ENCODE assay signal across 16 cellular contexts in genomic region chr2:191303349-191304005, GRCh38. TPM values are rescaled to one million over a fixed set of nuclear protein-coding genes. Genes with fewer than 3 reads are reported as not detected.
DNase-seq lines count a peak whose midpoint lies in the region; ATAC-seq and TF ChIP-seq lines count a peak whose summit lies in the region.
"Had no signal": no experiment of that assay in that cellular context is flagged by ENCODE, and none has a peak within 500 bp of the region (broad histone marks: within the 10 kb centered on the region; RNA-seq: fewer than 3 reads in every experiment).

No MANE protein-coding gene starts in this region.

- no peaks in the 10 kb centered on the region for H3K9me3 Mint-ChIP-seq in stimulated activated effector memory CD8-positive, alpha-beta T cell treated with anti-CD3 and anti-CD28 coated beads, Interleukin-12 subunit alpha, Interleukin-12 subunit beta, amount 100 ng/mL, for 72 hours
- H3K9me3 Mint-ChIP-seq: activated CD4-positive, alpha-beta memory T cell treated with anti-CD3 and anti-CD28 coated beads for 36 hours; neural progenitor cell had no signal

- H3K4me3 ChIP-seq in IMR-90 (ENCODE audit: insufficient read depth, low read depth, low read length): no peak overlapping the region
- H3K4me3 ChIP-seq in fibroblast of lung (replicated peaks in 1 of 4; ENCODE audit: control extremely low read depth in 1 of 4, insufficient read depth in 1 of 4, low read depth in 3 of 4, low read length in 4 of 4): no peak overlapping the region
- H3K4me3 ChIP-seq in parathyroid adenoma (ENCODE audit: low read depth, low read length): no peak overlapping the region
- H3K4me3 ChIP-seq: neural progenitor cell, skin epidermis had no signal

- H3K4me1 ChIP-seq in IMR-90 (ENCODE audit: control insufficient read depth, insufficient read depth, low read length) (peaks cover 40% of the 10 kb centered on the region), fibroblast of lung (ENCODE audit: control insufficient read depth, extremely low read depth, insufficient read depth, low read length) (peaks cover 31% of the 10 kb centered on the region), parathyroid adenoma (peaks cover 8% of the 10 kb centered on the region)

- peak overlapping the region; percentile 90 for H3K18ac ChIP-seq in IMR-90 (ENCODE audit: low read depth, low read length)

- ATAC-seq in IMR-90 (ENCODE audit: low read depth): no peak
- no peak for ATAC-seq in HG02798 (IDR thresholded peaks at IDR 0.05; ENCODE audit: poor library complexity, unreplicated experiment)
- no peak for ATAC-seq in stimulated activated effector memory CD8-positive, alpha-beta T cell treated with anti-CD3 and anti-CD28 coated beads, Interleukin-12 subunit alpha, Interleukin-12 subunit beta, amount 100 ng/mL, for 72 hours

- TF ChIP-seq RAD21 in IMR-90 (IDR thresholded peaks at IDR 0.05; ENCODE audit: low read length): no peak

- H4K20me1 ChIP-seq in IMR-90 (ENCODE audit: insufficient read depth, low read length) (peaks cover 12% of the 10 kb centered on the region), fibroblast of lung (ENCODE audit: control insufficient read depth, extremely low read depth, insufficient read depth, low read length) (no peaks in the 10 kb centered on the region)

- TF ChIP-seq POLR2A in IMR-90 (IDR thresholded peaks at IDR 0.05; ENCODE audit: low read depth, low read length): no peak

- CTCF ChIA-PET in IMR-90 (lab: Yijun Ruan, JAX): interaction anchor here (0.6 to 1.5 kb wide), 4 partner anchors 13 to 1123 kb away, joined by 3 to 4 read pairs (median 3); no protein-coding TSS in a partner anchor

- POLR2A ChIA-PET in IMR-90 (lab: Charles Lee; ENCODE audit: unreplicated experiment): interaction anchor here (0.6 kb wide), 1 partner anchor 423 kb away, joined by 5 read pairs; no protein-coding TSS in a partner anchor

- in situ Hi-C loops in IMR-90 (cut with MboI; ENCODE audit: low sequenced_read_pairs): no loop called here

- H3K23ac ChIP-seq in IMR-90 (ENCODE audit: low read depth, low read length): peak overlapping the region; percentile 53; the same call in 1 of the 2 replicates

- H3K4me2 ChIP-seq in IMR-90 (ENCODE audit: low read depth, low read length): peak overlapping the region; percentile 39; the same call in 1 of the 2 replicates
- H3K4me2 ChIP-seq in fibroblast of lung (ENCODE audit: extremely low read depth, insufficient read depth, low read length): no peak overlapping the region
- H3K4me2 ChIP-seq in parathyroid adenoma (ENCODE audit: low read length): peak overlapping the region; percentile 43
- H3K4me2 ChIP-seq: KMS-11, neural progenitor cell had no signal

- H3K27ac ChIP-seq in IMR-90 (ENCODE audit: insufficient read depth, low read length): peak overlapping the region; percentile 62; the same call in 1 of the 2 replicates
- H3K27ac ChIP-seq in fibroblast of lung (ENCODE audit: insufficient read depth, low read length): peak overlapping the region; percentile 15
- H3K27ac ChIP-seq in parathyroid adenoma: no peak overlapping the region
- H3K27ac ChIP-seq: KMS-11 had no signal

- no peaks in the 10 kb centered on the region for H3K27me3 ChIP-seq in IMR-90 (ENCODE audit: control insufficient read depth, insufficient read depth, low read length)
- no peaks in the 10 kb centered on the region for H3K27me3 ChIP-seq in fibroblast of lung (ENCODE audit: control insufficient read depth, insufficient read depth, low read length)
- H3K27me3 ChIP-seq in parathyroid adenoma (ENCODE audit: control insufficient read depth, insufficient read depth, low read length): no peaks in the 10 kb centered on the region
- H3K27me3 ChIP-seq: neural progenitor cell had no signal

- H3K79me2 ChIP-seq in fibroblast of lung (ENCODE audit: control insufficient read depth, insufficient read depth, low read length) (peaks cover 75% of the 10 kb centered on the region), parathyroid adenoma (peaks cover 5% of the 10 kb centered on the region)

- no peak overlapping the region for H2AFZ ChIP-seq in IMR-90 (replicated peaks; ENCODE audit: low read length, poor library complexity)
- H2AFZ ChIP-seq in fibroblast of lung (ENCODE audit: low read length): no peak overlapping the region
- H2AFZ ChIP-seq in parathyroid adenoma: no peak overlapping the region
- H2AFZ ChIP-seq: neural progenitor cell had no signal

- H3K27ac Mint-ChIP-seq in stimulated activated effector memory CD8-positive, alpha-beta T cell treated with anti-CD3 and anti-CD28 coated beads, Interleukin-12 subunit alpha, Interleukin-12 subunit beta, amount 100 ng/mL, for 72 hours: no peak overlapping the region
- H3K27ac Mint-ChIP-seq: activated CD4-positive, alpha-beta memory T cell treated with anti-CD3 and anti-CD28 coated beads for 36 hours; neural progenitor cell had no signal

- no CpG with 5 or more reads among the region's 3 CpGs for WGBS in IMR-90 (ENCODE audit: extremely low coverage in 2 of 2, insufficient read length in 1 of 2), 2 experiments

- peak overlapping the region; percentile 86 for H4K5ac ChIP-seq in IMR-90 (ENCODE audit: low read depth, low read length)

- H4K91ac ChIP-seq in IMR-90 (ENCODE audit: insufficient read depth, low read depth, low read length): peak overlapping the region; percentile 43; the same call in 1 of the 2 replicates

- H3K36me3 Mint-ChIP-seq in stimulated activated effector memory CD8-positive, alpha-beta T cell treated with anti-CD3 and anti-CD28 coated beads, Interleukin-12 subunit alpha, Interleukin-12 subunit beta, amount 100 ng/mL, for 72 hours: no peaks in the 10 kb centered on the region
- H3K36me3 Mint-ChIP-seq: activated CD4-positive, alpha-beta memory T cell treated with anti-CD3 and anti-CD28 coated beads for 36 hours had no signal

- peaks cover 10% of the 10 kb centered on the region for H3K36me3 ChIP-seq in IMR-90 (ENCODE audit: control insufficient read depth, insufficient read depth, low read length)
- H3K36me3 ChIP-seq in fibroblast of lung (ENCODE audit: control insufficient read depth, insufficient read depth, low read length): no peaks in the 10 kb centered on the region
- H3K36me3 ChIP-seq in parathyroid adenoma (ENCODE audit: control insufficient read depth, insufficient read depth, low read length): no peaks in the 10 kb centered on the region
- H3K36me3 ChIP-seq: neural progenitor cell had no signal

- dilution Hi-C loops in IMR-90 (cut with HindIII; ENCODE audit: low sequenced_read_pairs, unreplicated experiment): no loop called here

- intact Hi-C loops in IMR-90 (cut with micrococcal nuclease): no loop called here

- no peak overlapping the region for H2AK9ac ChIP-seq in IMR-90 (replicated peaks; ENCODE audit: low read depth, low read length, poor library complexity)

- H3K9me1 ChIP-seq in IMR-90 (ENCODE audit: insufficient read depth, low read length): peaks cover 17% of the 10 kb centered on the region

- H2BK120ac ChIP-seq in IMR-90 (ENCODE audit: low read depth, low read length): no peak overlapping the region

- H3K4me3 Mint-ChIP-seq in stimulated activated effector memory CD8-positive, alpha-beta T cell treated with anti-CD3 and anti-CD28 coated beads, Interleukin-12 subunit alpha, Interleukin-12 subunit beta, amount 100 ng/mL, for 72 hours: no peak overlapping the region
- H3K4me3 Mint-ChIP-seq: activated CD4-positive, alpha-beta memory T cell treated with anti-CD3 and anti-CD28 coated beads for 36 hours; neural progenitor cell had no signal

- DNase-seq in IMR-90 (peak; percentile 22), NCI-H524 (lab: John Stamatoyannopoulos, UW) (peak; percentile 65 to 90), fibroblast of lung (ENCODE audit: low read depth in 2 of 2) (no peak), GM19240 (ENCODE audit: insufficient read length, low spot score) (no peak), OCI-M1 (lab: John Stamatoyannopoulos, UW) (no peak)
- no peak for DNase-seq in stimulated activated effector memory CD8-positive, alpha-beta T cell treated with anti-CD3 and anti-CD28 coated beads, Interleukin-12 subunit alpha, Interleukin-12 subunit beta, amount 100 ng/mL, for 72 hours (ENCODE audit: low spot score in 2 of 2)
- DNase-seq: activated CD4-positive, alpha-beta memory T cell treated with anti-CD3 and anti-CD28 coated beads for 36 hours; activated effector memory CD4-positive, alpha-beta T cell treated with Interleukin-2 at 50 U/mL for 16 hours; NCI-H526; SIG-M5; T1000 had no signal

- H2AK5ac ChIP-seq in IMR-90 (ENCODE audit: low read depth, low read length): peak overlapping the region; percentile 52; the same call in 1 of the 2 replicates

- peak overlapping the region; percentile 77 for H3K14ac ChIP-seq in IMR-90 (replicated peaks; ENCODE audit: low read depth, low read length)

- peak overlapping the region in 1 of 2 experiments; percentile 46; a peak in 2 of 4 replicates for H4K8ac ChIP-seq in IMR-90 (ENCODE audit: low read depth in 2 of 2, low read length in 2 of 2)

- no peak overlapping the region for H2BK20ac ChIP-seq in IMR-90 (ENCODE audit: low read depth, low read length)

- H3K4me1 Mint-ChIP-seq in stimulated activated effector memory CD8-positive, alpha-beta T cell treated with anti-CD3 and anti-CD28 coated beads, Interleukin-12 subunit alpha, Interleukin-12 subunit beta, amount 100 ng/mL, for 72 hours: no peaks in the 10 kb centered on the region

- BruUV-seq in IMR-90 (replicated peaks; lab: Mats Ljungman, UMichigan): no TSS peak

- H3K4ac ChIP-seq in IMR-90 (ENCODE audit: low read depth, low read length): peak overlapping the region; percentile 52; the same call in 1 of the 2 replicates

- H3K56ac ChIP-seq in IMR-90 (ENCODE audit: extremely low read depth, insufficient read depth, low read length): no peak overlapping the region

- TF ChIP-seq CTCF in IMR-90 (conservative IDR thresholded peaks at IDR 0.05; ENCODE audit: low read depth, low read length) (no peak), fibroblast of lung (conservative IDR thresholded peaks at IDR 0.05 in 1 of 2, IDR thresholded peaks at IDR 0.05 in 1 of 2; ENCODE audit: low read depth in 1 of 2, low read length in 2 of 2) (no peak), parathyroid adenoma (IDR thresholded peaks at IDR 0.05) (no peak)

- H2BK5ac ChIP-seq in IMR-90 (ENCODE audit: low read depth, low read length, poor library complexity, severe bottlenecking): peak overlapping the region; percentile 41

- peaks cover 56 to 90% of the 10 kb centered on the region in 2 experiments for H3K79me1 ChIP-seq in IMR-90 (ENCODE audit: low read depth in 1 of 2, low read length in 2 of 2)

- H3K9me3 ChIP-seq in IMR-90 (ENCODE audit: control insufficient read depth, insufficient read depth, low read length): no peaks in the 10 kb centered on the region
- H3K9me3 ChIP-seq in fibroblast of lung (ENCODE audit: control insufficient read depth, insufficient read depth, low read depth, low read length): no peaks in the 10 kb centered on the region
- H3K9me3 ChIP-seq in parathyroid adenoma (ENCODE audit: control insufficient read depth, low read length): no peaks in the 10 kb centered on the region

- no peak overlapping the region; the same call in 2 of the 3 replicates for H2BK15ac ChIP-seq in IMR-90 (ENCODE audit: low read depth, low read length)

- H3K9ac ChIP-seq in IMR-90 (ENCODE audit: low read depth, low read length): no peak overlapping the region
- no peak overlapping the region for H3K9ac ChIP-seq in fibroblast of lung (ENCODE audit: insufficient read depth, low read length)
- H3K9ac ChIP-seq in parathyroid adenoma: no peak overlapping the region
- H3K9ac ChIP-seq: KMS-11, neural progenitor cell had no signal

RNA-seq across cellular contexts. Expression of gene MYO1B, which starts 58.3 kb away (rescaled TPM):
- total RNA-seq in IMR-90 (2012; rRNA removed): 116 and 167 TPM in 2 replicates
- polyA plus RNA-seq in IMR-90 (2012; rRNA removed): 44.3 and 57.2 TPM in 2 replicates
- 11.9 and 14.9 TPM in 2 replicates for polyA plus RNA-seq in IMR-90 (2012; cell fraction: cytosol; rRNA removed)
- 10.3 and 68.5 TPM in 2 replicates for polyA plus RNA-seq in IMR-90 (2012; cell fraction: nucleus; rRNA removed; ENCODE audit: low replicate concordance)
- 113 and 151 TPM in 2 replicates for total RNA-seq in fibroblast of lung
- polyA plus RNA-seq in fibroblast of lung: 91.0 and 194 TPM in 2 replicates
- polyA plus RNA-seq in fibroblast of lung (2012): 62.6 and 130 TPM in 2 replicates
- 51.0 and 65.5 TPM in 2 replicates for polyA minus RNA-seq in fibroblast of lung (ENCODE audit: low replicate concordance)

Comparison
In these comparisons a context has a peak if more than half of its experiments do, and no peak if none do; other contexts are left out.
1. DNase-seq: peak in IMR-90 (single experiment) and NCI-H524 (2 of 2); none in fibroblast of lung (0 of 2), GM19240 (single experiment), OCI-M1 (single experiment) and stimulated activated effector memory CD8-positive, alpha-beta T cell treated with anti-CD3 and anti-CD28 coated beads, Interleukin-12 subunit alpha, Interleukin-12 subunit beta, amount 100 ng/mL, for 72 hours (0 of 2).